ENCODE assay signal across 20 cellular contexts in genomic region chr9:37206121-37206620, GRCh38.
DNase-seq lines count a peak whose midpoint lies in the region; ATAC-seq, FAIRE-seq and TF ChIP-seq lines count a peak whose summit lies in the region.
"Had no signal": no experiment of that assay in that cellular context is flagged by ENCODE, and none has a peak within 500 bp of the region (broad histone marks: within the 10 kb centered on the region; RNA-seq: fewer than 3 reads in every experiment).

No MANE protein-coding gene starts in this region.

- POLR2A ChIA-PET in activated naive CD8-positive, alpha-beta T cell treated with anti-CD3 and anti-CD28 coated beads, Interleukin-2, amount 10 ng/mL, durations not matched to agents 7 days and 5 days (lab: Charles Lee): no interaction called here
- POLR2A ChIA-PET in H1 (lab: Charles Lee; ENCODE audit: partially characterized antibody): interaction anchor here (1.2 to 2.1 kb wide), 2 partner anchors 9 to 10 kb away, joined by 3 to 6 read pairs; no protein-coding TSS in a partner anchor

- no peak overlapping the region for H2BK120ac ChIP-seq in H1 (replicated peaks; ENCODE audit: low read depth, low read length)

- no peak for TF ChIP-seq EP300 in H1 (IDR thresholded peaks at IDR 0.05; ENCODE audit: borderline replicate concordance in 1 of 2, low read depth in 2 of 2, low read length in 2 of 2)

- H4K20me1 ChIP-seq in OCI-LY1 (ENCODE audit: insufficient read depth, low read length) (no peaks in the 10 kb centered on the region), H1 (replicated peaks in 1 of 2; ENCODE audit: control insufficient read depth in 1 of 2, insufficient read depth in 2 of 2, low read length in 2 of 2) (peaks cover 0 to 2% of the 10 kb centered on the region in 2 experiments)

- H3K27ac Mint-ChIP-seq in activated naive CD8-positive, alpha-beta T cell treated with anti-CD3 and anti-CD28 coated beads, Interleukin-2, amount 10 ng/mL, durations not matched to agents 7 days and 5 days: peak overlapping the region; percentile 9
- H3K27ac Mint-ChIP-seq in activated naive CD8-positive, alpha-beta T cell treated with anti-CD3 and anti-CD28 coated beads, Interleukin-2, amount 50 U/mL, for 24 hours: no peak overlapping the region
- H3K27ac Mint-ChIP-seq in activated naive CD4-positive, alpha-beta T cell treated with anti-CD3 and anti-CD28 coated beads for 36 hours: no peak overlapping the region

- no peak for DNase-seq in activated naive CD8-positive, alpha-beta T cell treated with anti-CD3 and anti-CD28 coated beads, Interleukin-2, amount 10 ng/mL, durations not matched to agents 7 days and 5 days
- DNase-seq in activated naive CD8-positive, alpha-beta T cell treated with anti-CD3 and anti-CD28 coated beads, Interleukin-2, amount 50 U/mL, for 24 hours: no peak
- DNase-seq in H1 (ENCODE audit: low read depth in 1 of 2, low spot score in 2 of 2) (no peak), upper lobe of right lung (peak; percentile 11), DMS153 (lab: John Stamatoyannopoulos, UW) (no peak)
- DNase-seq in activated naive CD4-positive, alpha-beta T cell treated with anti-CD3 and anti-CD28 coated beads for 36 hours: no peak
- DNase-seq: BE2C; CD4-positive, alpha-beta memory T cell; DMS53; KG1; MV-4-11; NCI-H1694 treated with DMSO at 0.1 percent for 48 hours; NCI-H2107; NCI-H2227 treated with DMSO at 0.1 percent for 48 hours; NCI-H524; NCI-H82; Peyer's patch had no signal

- CTCF ChIA-PET in H1 (lab: Charles Lee; ENCODE audit: partially characterized antibody): interaction anchor here (1.1 to 1.2 kb wide), 3 partner anchors 13 to 210 kb away, joined by 3 to 4 read pairs (median 3); no protein-coding TSS in a partner anchor
- CTCF ChIA-PET in activated naive CD4-positive, alpha-beta T cell treated with anti-CD3 and anti-CD28 coated beads for 36 hours (lab: Charles Lee): no interaction called here

- no peak overlapping the region for H2BK12ac ChIP-seq in H1 (ENCODE audit: low read depth, low read length)

- H3K4me3 ChIP-seq in OCI-LY1 (ENCODE audit: low read depth, low read length, poor library complexity, severe bottlenecking): no peak overlapping the region
- H3K4me3 ChIP-seq in H1 (ENCODE audit: extremely low read depth in 1 of 4, insufficient read depth in 2 of 4, low read depth in 3 of 4, low read length in 4 of 4): no peak overlapping the region
- H3K4me3 ChIP-seq in upper lobe of right lung: no peak overlapping the region
- H3K4me3 ChIP-seq: HAP-1, Peyer's patch had no signal

- no peak overlapping the region for H4K8ac ChIP-seq in H1 (ENCODE audit: extremely low read depth, insufficient read depth, low read length)

- no peak overlapping the region for H2AK5ac ChIP-seq in H1 (ENCODE audit: low read depth, low read length)

- H3K23ac ChIP-seq in H1 (ENCODE audit: insufficient read length): no peak overlapping the region

- H3K4me1 ChIP-seq in OCI-LY1 (ENCODE audit: insufficient read depth, low read length, severe bottlenecking): peaks cover 65% of the 10 kb centered on the region
- peaks cover 0 to 7% (median 4%) of the 10 kb centered on the region in 4 experiments; a peak in 4 of 7 replicates for H3K4me1 ChIP-seq in H1 (replicated peaks in 1 of 4; ENCODE audit: control insufficient read depth in 3 of 4, insufficient read depth in 4 of 4, low read length in 3 of 4)
- no peaks in the 10 kb centered on the region for H3K4me1 ChIP-seq in upper lobe of right lung
- H3K4me1 ChIP-seq: Peyer's patch had no signal

- no peak for TF ChIP-seq RAD21 in H1 (IDR thresholded peaks at IDR 0.05 in 1 of 2, conservative IDR thresholded peaks at IDR 0.05 in 1 of 2; ENCODE audit: low read depth in 2 of 2, low read length in 2 of 2)

- H3K18ac ChIP-seq in H1 (ENCODE audit: extremely low read depth, low read length): no peak overlapping the region

- H3K27ac ChIP-seq in OCI-LY1 (ENCODE audit: low read depth, low read length, poor library complexity, severe bottlenecking): peak overlapping the region; percentile 80
- no peak overlapping the region for H3K27ac ChIP-seq in H1 (ENCODE audit: low read depth, low read length)
- H3K27ac ChIP-seq in upper lobe of right lung: no peak overlapping the region
- H3K27ac ChIP-seq: Peyer's patch had no signal

- H3K4ac ChIP-seq in H1 (replicated peaks; ENCODE audit: insufficient read length, low read depth, low read length): no peak overlapping the region

- FAIRE-seq in H1 (lab: Jason Lieb, UNC): no peak

- WGBS in H1 (ENCODE audit: extremely low coverage in 1 of 2, insufficient coverage in 1 of 2, insufficient read length in 1 of 2, insufficient replicate concordance in 2 of 2, low coverage in 1 of 2, low lambda C conversion rate in 2 of 2, missing lambda C conversion rate in 1 of 2), 2 experiments: 83 to 85% methylated on average over 1 to 8 of the region's 10 CpGs

- 0 out of 2 replicates have a peak, but pooled peaks cover 3% of the 10 kb centered on the region for H3F3A ChIP-seq in OCI-LY1 (ENCODE audit: insufficient read depth, low read length)

- no peaks in the 10 kb centered on the region for H3K23me2 ChIP-seq in H1 (ENCODE audit: low read depth, low read length)

- no peak for ATAC-seq in activated naive CD8-positive, alpha-beta T cell treated with anti-CD3 and anti-CD28 coated beads, Interleukin-2, amount 10 ng/mL, durations not matched to agents 7 days and 5 days (ENCODE audit: low read depth)
- no peak for ATAC-seq in activated naive CD8-positive, alpha-beta T cell treated with anti-CD3 and anti-CD28 coated beads, Interleukin-2, amount 50 U/mL, for 24 hours
- ATAC-seq in upper lobe of right lung: no peak
- no peak for ATAC-seq in GM21390 (IDR thresholded peaks at IDR 0.05; ENCODE audit: unreplicated experiment)

- no peak overlapping the region for H3K4me3 Mint-ChIP-seq in activated naive CD8-positive, alpha-beta T cell treated with anti-CD3 and anti-CD28 coated beads, Interleukin-2, amount 10 ng/mL, durations not matched to agents 7 days and 5 days
- H3K4me3 Mint-ChIP-seq in activated naive CD8-positive, alpha-beta T cell treated with anti-CD3 and anti-CD28 coated beads, Interleukin-2, amount 50 U/mL, for 24 hours: no peak overlapping the region
- H3K4me3 Mint-ChIP-seq in activated naive CD4-positive, alpha-beta T cell treated with anti-CD3 and anti-CD28 coated beads for 36 hours: no peak overlapping the region
- H3K4me3 Mint-ChIP-seq: CD4-positive, alpha-beta memory T cell had no signal

- no peaks in the 10 kb centered on the region for H3K9me2 ChIP-seq in OCI-LY1 (ENCODE audit: low read depth, low read length)

- H3K4me1 Mint-ChIP-seq in activated naive CD8-positive, alpha-beta T cell treated with anti-CD3 and anti-CD28 coated beads, Interleukin-2, amount 10 ng/mL, durations not matched to agents 7 days and 5 days: peaks cover 19% of the 10 kb centered on the region
- peaks cover 54% of the 10 kb centered on the region for H3K4me1 Mint-ChIP-seq in activated naive CD8-positive, alpha-beta T cell treated with anti-CD3 and anti-CD28 coated beads, Interleukin-2, amount 50 U/mL, for 24 hours
- H3K4me1 Mint-ChIP-seq in activated naive CD4-positive, alpha-beta T cell treated with anti-CD3 and anti-CD28 coated beads for 36 hours (ENCODE audit: low read depth): peaks cover 39% of the 10 kb centered on the region

- peaks cover 3% of the 10 kb centered on the region for H3K9me3 ChIP-seq in OCI-LY1 (ENCODE audit: low read length)
- H3K9me3 ChIP-seq in H1 (ENCODE audit: insufficient read depth in 2 of 2, low read depth in 1 of 2, low read length in 1 of 2): 0 out of 4 replicates have a peak, but pooled peaks cover 0 to 3% of the 10 kb centered on the region in 2 experiments
- H3K9me3 ChIP-seq in upper lobe of right lung: no peaks in the 10 kb centered on the region
- H3K9me3 ChIP-seq: BE2C, Peyer's patch had no signal

- intact Hi-C loops in upper lobe of right lung (cut with DNase I): no loop called here
- intact Hi-C loops in activated naive CD4-positive, alpha-beta T cell treated with anti-CD3 and anti-CD28 coated beads for 36 hours (cut with micrococcal nuclease): no loop called here

- H4K91ac ChIP-seq in H1 (replicated peaks; ENCODE audit: insufficient read length, low read length): no peak overlapping the region

- no peak overlapping the region for H3K14ac ChIP-seq in H1 (ENCODE audit: insufficient read length)

- H3K56ac ChIP-seq in H1 (replicated peaks; ENCODE audit: insufficient read length, low read depth, low read length): no peak overlapping the region

- H3K27me3 ChIP-seq in OCI-LY1 (ENCODE audit: insufficient read depth, low read length) (no peaks in the 10 kb centered on the region), H1 (replicated peaks in 1 of 4; ENCODE audit: control insufficient read depth in 3 of 4, extremely low read depth in 1 of 4, insufficient read depth in 3 of 4, low read length in 3 of 4) (no peaks in the 10 kb centered on the region), upper lobe of right lung (no peaks in the 10 kb centered on the region)
- H3K27me3 ChIP-seq: BE2C, Peyer's patch had no signal

- no peak overlapping the region for H2BK15ac ChIP-seq in H1 (ENCODE audit: low read length)

- peaks cover 2% of the 10 kb centered on the region for H3K9me3 Mint-ChIP-seq in activated naive CD8-positive, alpha-beta T cell treated with anti-CD3 and anti-CD28 coated beads, Interleukin-2, amount 10 ng/mL, durations not matched to agents 7 days and 5 days
- H3K9me3 Mint-ChIP-seq in activated naive CD8-positive, alpha-beta T cell treated with anti-CD3 and anti-CD28 coated beads, Interleukin-2, amount 50 U/mL, for 24 hours: no peaks in the 10 kb centered on the region
- H3K9me3 Mint-ChIP-seq in activated naive CD4-positive, alpha-beta T cell treated with anti-CD3 and anti-CD28 coated beads for 36 hours: peaks cover 11% of the 10 kb centered on the region

- H2BK5ac ChIP-seq in H1 (ENCODE audit: low read depth, low read length): no peak overlapping the region; the same call in 1 of the 2 replicates

- H3K4me2 ChIP-seq in OCI-LY1 (ENCODE audit: low read length) (peak overlapping the region; percentile 13; the same call in 1 of the 2 replicates), H1 (ENCODE audit: insufficient read depth in 1 of 2, low read depth in 2 of 2, low read length in 2 of 2) (no peak overlapping the region)

- no peak overlapping the region for H2BK20ac ChIP-seq in H1 (ENCODE audit: low read length)

- H3K36me3 ChIP-seq in OCI-LY1 (ENCODE audit: insufficient read depth, low read length) (peaks cover 79% of the 10 kb centered on the region), H1 (ENCODE audit: control insufficient read depth in 2 of 4, insufficient read depth in 4 of 4, low read length in 3 of 4) (no peaks in the 10 kb centered on the region; a peak in 2 of 8 replicates), upper lobe of right lung (no peaks in the 10 kb centered on the region)
- H3K36me3 ChIP-seq: HAP-1 had no signal

- no peaks in the 10 kb centered on the region for H3K27me3 Mint-ChIP-seq in activated naive CD8-positive, alpha-beta T cell treated with anti-CD3 and anti-CD28 coated beads, Interleukin-2, amount 10 ng/mL, durations not matched to agents 7 days and 5 days
- H3K27me3 Mint-ChIP-seq in activated naive CD8-positive, alpha-beta T cell treated with anti-CD3 and anti-CD28 coated beads, Interleukin-2, amount 50 U/mL, for 24 hours: no peaks in the 10 kb centered on the region
- H3K27me3 Mint-ChIP-seq in activated naive CD4-positive, alpha-beta T cell treated with anti-CD3 and anti-CD28 coated beads for 36 hours (ENCODE audit: low read depth): no peaks in the 10 kb centered on the region
- H3K27me3 Mint-ChIP-seq: CD4-positive, alpha-beta memory T cell had no signal

- H4K5ac ChIP-seq in H1 (ENCODE audit: insufficient read length, low read depth, low read length): no peak overlapping the region

- peaks cover 48% of the 10 kb centered on the region for H3K36me3 Mint-ChIP-seq in activated naive CD8-positive, alpha-beta T cell treated with anti-CD3 and anti-CD28 coated beads, Interleukin-2, amount 10 ng/mL, durations not matched to agents 7 days and 5 days
- H3K36me3 Mint-ChIP-seq in activated naive CD8-positive, alpha-beta T cell treated with anti-CD3 and anti-CD28 coated beads, Interleukin-2, amount 50 U/mL, for 24 hours (ENCODE audit: low read depth): peaks cover 61% of the 10 kb centered on the region
- H3K36me3 Mint-ChIP-seq in activated naive CD4-positive, alpha-beta T cell treated with anti-CD3 and anti-CD28 coated beads for 36 hours (ENCODE audit: low read depth): peaks cover 57% of the 10 kb centered on the region

- no peaks in the 10 kb centered on the region; the same call in 1 of the 2 replicates for H3K79me1 ChIP-seq in H1 (ENCODE audit: low read depth, low read length)

- no peak overlapping the region for H3K9ac ChIP-seq in OCI-LY1 (ENCODE audit: low read length)
- H3K9ac ChIP-seq in H1 (replicated peaks in 1 of 4; ENCODE audit: extremely low read depth in 1 of 4, low read depth in 3 of 4, low read length in 3 of 4): no peak overlapping the region

- TF ChIP-seq CTCF in OCI-LY1 (IDR thresholded peaks at IDR 0.05; ENCODE audit: low read length) (no peak), H1 (IDR thresholded peaks at IDR 0.05; ENCODE audit: control extremely low read depth in 1 of 3, insufficient read depth in 1 of 3, low read depth in 1 of 3, low read length in 3 of 3) (no peak), upper lobe of right lung (IDR thresholded peaks at IDR 0.05) (no peak)

- H3K79me2 ChIP-seq in OCI-LY1 (ENCODE audit: insufficient read depth, low read length) (peaks cover 60% of the 10 kb centered on the region), H1 (ENCODE audit: control insufficient read depth in 1 of 2, insufficient read depth in 2 of 2, low read length in 2 of 2) (peaks cover 0 to 27% of the 10 kb centered on the region in 2 experiments; a peak in 3 of 4 replicates)

- TF ChIP-seq POLR2A in H1 (IDR thresholded peaks at IDR 0.05; ENCODE audit: control extremely low read depth in 1 of 2, low read depth in 2 of 2, low read length in 2 of 2): no peak

- no peak overlapping the region for H2AFZ ChIP-seq in OCI-LY1 (ENCODE audit: low read length)
- no peak overlapping the region for H2AFZ ChIP-seq in H1 (ENCODE audit: low read length)
